22 cellular contexts compared by ENCODE assay signal in genomic region chr12:2536724-2537123, GRCh38.
"Had no signal": no experiment of that assay in that cellular context is flagged by ENCODE, and none has a peak within 500 bp of the region (broad histone marks: within the 10 kb centered on the region; RNA-seq: fewer than 3 reads in every experiment).

No MANE protein-coding gene starts in this region.

- H3K27me3 ChIP-seq: SJSA1 had no signal

- H3K9me3 Mint-ChIP-seq: IgD-negative memory B cell had no signal

- H3K27ac ChIP-seq: KMS-11, SJSA1, SK-N-MC had no signal

- H3K4me1 ChIP-seq: SJSA1 had no signal

- H3K4me3 ChIP-seq: K562, SJSA1, SK-N-MC had no signal

- H3K4me3 Mint-ChIP-seq: IgD-negative memory B cell had no signal

- DNase-seq: Kasumi-1, MM.1S, NCI-H1092 treated with DMSO at 0.1 percent for 48 hours, NCI-H1436, NCI-H187, NCI-H2029, NCI-H2081 treated with DMSO at 0.1 percent for 48 hours, NCI-H2171, NCI-H226, NCI-H446, NCI-H510A, NCI-H524 treated with DMSO at 0.1 percent for 48 hours, NCI-H69, NCI-H774, Right ventricle myocardium superior, RPMI8226, SIG-M5 had no signal

- H3K36me3 ChIP-seq: SJSA1 had no signal

- H3K9ac ChIP-seq: KMS-11 had no signal

- H3K27ac Mint-ChIP-seq: IgD-negative memory B cell had no signal

- H3K36me3 Mint-ChIP-seq: IgD-negative memory B cell had no signal
